Comparison of ENCODE assay signal across 20 cellular contexts in genomic region chr2:134576478-134576877, GRCh38.
"Had no signal": no experiment of that assay in that cellular context is flagged by ENCODE, and none has a peak within 500 bp of the region (broad histone marks: within the 10 kb centered on the region; RNA-seq: fewer than 3 reads in every experiment).

No MANE protein-coding gene starts in this region.

- H3K9me3 ChIP-seq: breast epithelium, esophagus muscularis mucosa, left lung, ovary, testis, upper lobe of right lung had no signal

- H3K27me3 Mint-ChIP-seq: T-cell had no signal

- H3K27ac Mint-ChIP-seq: activated naive CD8-positive, alpha-beta T cell treated with anti-CD3 and anti-CD28 coated beads, Interleukin-2, amount 10 ng/mL, durations not matched to agents 7 days and 5 days; T-cell had no signal

- H3K4me3 Mint-ChIP-seq: activated naive CD8-positive, alpha-beta T cell treated with anti-CD3 and anti-CD28 coated beads, Interleukin-2, amount 10 ng/mL, durations not matched to agents 7 days and 5 days; activated T-cell treated with anti-CD3 and anti-CD28 coated beads, Interleukin-2, amount 50 U/mL, for 4 hours; neural crest cell; stimulated activated naive CD8-positive, alpha-beta T cell treated with anti-CD3 and anti-CD28 coated beads, Interleukin-15, amount 100 ng/mL, for 72 hours; T-cell had no signal

- ATAC-seq: activated T-cell treated with anti-CD3 and anti-CD28 coated beads, Interleukin-2, amount 50 U/mL, for 4 hours; left lung; stimulated activated naive CD8-positive, alpha-beta T cell treated with anti-CD3 and anti-CD28 coated beads, Interleukin-15, amount 100 ng/mL, for 72 hours; upper lobe of right lung had no signal

- H3K27me3 ChIP-seq: breast epithelium, dorsolateral prefrontal cortex, esophagus muscularis mucosa, left lung, ovary, testis, upper lobe of right lung had no signal

- H3K27ac ChIP-seq: breast epithelium, dorsolateral prefrontal cortex, esophagus muscularis mucosa, left lung, ovary, testis, upper lobe of right lung, WERI-Rb-1 had no signal

- H3K9me3 Mint-ChIP-seq: activated naive CD8-positive, alpha-beta T cell treated with anti-CD3 and anti-CD28 coated beads, Interleukin-2, amount 10 ng/mL, durations not matched to agents 7 days and 5 days; activated T-cell treated with anti-CD3 and anti-CD28 coated beads, Interleukin-2, amount 50 U/mL, for 4 hours; neural crest cell; stimulated activated naive CD8-positive, alpha-beta T cell treated with anti-CD3 and anti-CD28 coated beads, Interleukin-15, amount 100 ng/mL, for 72 hours; T-cell had no signal

- H3K36me3 Mint-ChIP-seq: activated naive CD8-positive, alpha-beta T cell treated with anti-CD3 and anti-CD28 coated beads, Interleukin-2, amount 10 ng/mL, durations not matched to agents 7 days and 5 days; T-cell had no signal

- H3K4me3 ChIP-seq: breast epithelium, dorsolateral prefrontal cortex, esophagus muscularis mucosa, left lung, ovary, testis, upper lobe of right lung had no signal

- H3K36me3 ChIP-seq: breast epithelium, esophagus muscularis mucosa, left lung, ovary, upper lobe of right lung, WERI-Rb-1 had no signal

- DNase-seq: activated effector memory CD4-positive, alpha-beta T cell treated with anti-CD3 and anti-CD28 coated beads, Interleukin-2, amount 50 U/mL, for 16 hours; activated naive CD8-positive, alpha-beta T cell treated with anti-CD3 and anti-CD28 coated beads, Interleukin-2, amount 10 ng/mL, durations not matched to agents 7 days and 5 days; activated T-cell treated with anti-CD3 and anti-CD28 coated beads, Interleukin-2, amount 50 U/mL, for 4 hours; anterior cingulate cortex; dorsolateral prefrontal cortex; islet precursor cell; left lung; ovary; retina; stimulated activated CD4-positive, alpha-beta T cell treated with anti-CD3 and anti-CD28 coated beads, Interleukin-4, amount 100 ng/mL, for 1 hour; stimulated activated CD8-positive, alpha-beta memory T cell treated with anti-CD3 and anti-CD28 coated beads, Interleukin-4, amount 100 ng/mL, for 48 hours; stimulated activated naive CD8-positive, alpha-beta T cell treated with anti-CD3 and anti-CD28 coated beads, Interleukin-15, amount 100 ng/mL, for 72 hours; T1000; testis; upper lobe of right lung; WERI-Rb-1 had no signal

- H3K4me1 ChIP-seq: breast epithelium, esophagus muscularis mucosa, left lung, testis, upper lobe of right lung had no signal
